ENCODE assay signal across 21 cellular contexts in genomic region chr7:151240942-151241754, GRCh38. TPM values are rescaled to one million over a fixed set of nuclear protein-coding genes. Genes with fewer than 3 reads are reported as not detected.
DNase-seq lines count a peak whose midpoint lies in the region; ATAC-seq and TF ChIP-seq lines count a peak whose summit lies in the region.
"Had no signal": no experiment of that assay in that cellular context is flagged by ENCODE, and none has a peak within 500 bp of the region (broad histone marks: within the 10 kb centered on the region; RNA-seq: fewer than 3 reads in every experiment).

No MANE protein-coding gene starts in this region.

- H3K27ac ChIP-seq in left ventricle myocardium inferior (replicated peaks): peak overlapping the region; percentile 74
- no peak overlapping the region for H3K27ac ChIP-seq in IMR-90 (ENCODE audit: insufficient read depth, low read length)
- H3K27ac ChIP-seq in CD8-positive, alpha-beta T cell (ENCODE audit: low read depth, low read length): no peak overlapping the region
- H3K27ac ChIP-seq: foreskin keratinocyte had no signal

- H3K4me3 ChIP-seq in left ventricle myocardium inferior: no peak overlapping the region
- H3K4me3 ChIP-seq in IMR-90 (ENCODE audit: insufficient read depth, low read depth, low read length): no peak overlapping the region
- H3K4me3 ChIP-seq in CD8-positive, alpha-beta T cell (ENCODE audit: low read depth, low read length): no peak overlapping the region
- H3K4me3 ChIP-seq: dorsolateral prefrontal cortex had no signal

- dilution Hi-C loops in IMR-90 (cut with HindIII; ENCODE audit: low sequenced_read_pairs, unreplicated experiment): no loop called here

- no peaks in the 10 kb centered on the region for H3K27me3 Mint-ChIP-seq in CD8-positive, alpha-beta T cell (ENCODE audit: low read depth)
- H3K27me3 Mint-ChIP-seq: naive thymus-derived CD8-positive, alpha-beta T cell had no signal

- intact Hi-C loops in left ventricle myocardium inferior (cut with micrococcal nuclease): no loop called here
- intact Hi-C loops in left cardiac atrium (cut with DNase I): no loop called here
- intact Hi-C loops in IMR-90 (cut with micrococcal nuclease): no loop called here
- intact Hi-C loops in left ventricle myocardium superior (cut with micrococcal nuclease): no loop called here
- intact Hi-C loops in CD8-positive, alpha-beta T cell (cut with DNase I, micrococcal nuclease): loop anchor here in 1 of 2 experiments (10.0 kb wide), 1 partner anchor 634 kb away; the partner anchor contains the start of gene PRKAG2

- no peak overlapping the region for H2BK5ac ChIP-seq in IMR-90 (ENCODE audit: low read depth, low read length, poor library complexity, severe bottlenecking)

- no peak for TF ChIP-seq RAD21 in IMR-90 (IDR thresholded peaks at IDR 0.05; ENCODE audit: low read length)

- H3K79me1 ChIP-seq in IMR-90 (ENCODE audit: low read depth in 1 of 2, low read length in 2 of 2): peaks cover 8 to 86% of the 10 kb centered on the region in 2 experiments

- H2BK15ac ChIP-seq in IMR-90 (ENCODE audit: low read depth, low read length): no peak overlapping the region

- TF ChIP-seq POLR2A in IMR-90 (IDR thresholded peaks at IDR 0.05; ENCODE audit: low read depth, low read length): no peak

- H3K23ac ChIP-seq in IMR-90 (ENCODE audit: low read depth, low read length): no peak overlapping the region

- POLR2A ChIA-PET in IMR-90 (lab: Charles Lee; ENCODE audit: unreplicated experiment): no interaction called here
- POLR2A ChIA-PET in CD8-positive, alpha-beta T cell (lab: Charles Lee): no interaction called here

- peaks cover 26% of the 10 kb centered on the region for H3K36me3 Mint-ChIP-seq in stimulated activated effector memory CD8-positive, alpha-beta T cell treated with anti-CD3 and anti-CD28 coated beads, Interleukin-12 subunit alpha, Interleukin-12 subunit beta, amount 100 ng/mL, for 72 hours
- peaks cover 31% of the 10 kb centered on the region for H3K36me3 Mint-ChIP-seq in CD8-positive, alpha-beta T cell

- peaks cover 27% of the 10 kb centered on the region for H3K4me1 Mint-ChIP-seq in stimulated activated effector memory CD8-positive, alpha-beta T cell treated with anti-CD3 and anti-CD28 coated beads, Interleukin-12 subunit alpha, Interleukin-12 subunit beta, amount 100 ng/mL, for 72 hours
- H3K4me1 Mint-ChIP-seq in CD8-positive, alpha-beta T cell (ENCODE audit: low read depth): peaks cover 26% of the 10 kb centered on the region

- H4K5ac ChIP-seq in IMR-90 (ENCODE audit: low read depth, low read length): no peak overlapping the region

- H4K91ac ChIP-seq in IMR-90 (ENCODE audit: insufficient read depth, low read depth, low read length): no peak overlapping the region

- TSS peak; percentile 77 for BruUV-seq in IMR-90 (replicated peaks; lab: Mats Ljungman, UMichigan)

- H3K4ac ChIP-seq in IMR-90 (ENCODE audit: low read depth, low read length): no peak overlapping the region

- H3K4me3 Mint-ChIP-seq in stimulated activated effector memory CD8-positive, alpha-beta T cell treated with anti-CD3 and anti-CD28 coated beads, Interleukin-12 subunit alpha, Interleukin-12 subunit beta, amount 100 ng/mL, for 72 hours: no peak overlapping the region
- H3K4me3 Mint-ChIP-seq in CD8-positive, alpha-beta T cell: no peak overlapping the region
- H3K4me3 Mint-ChIP-seq: activated naive CD8-positive, alpha-beta T cell treated with anti-CD3 and anti-CD28 coated beads, Interleukin-2, amount 50 U/mL, for 24 hours; stimulated activated memory B cell treated with anti-CD40 and anti-IgM and Interleukin-4, amounts not matched to agents 10 μg/mL and 1 μg/mL and 100 μg/mL, for 72 hours had no signal

- DNase-seq in left ventricle myocardium inferior (no peak), left cardiac atrium (no peak), IMR-90 (no peak), left ventricle myocardium superior (peak; percentile 16), NCI-H748 treated with DMSO at 0.1 percent for 48 hours (lab: John Stamatoyannopoulos, UW) (no peak), HCEC 1CT (no peak)
- DNase-seq in stimulated activated effector memory CD8-positive, alpha-beta T cell treated with anti-CD3 and anti-CD28 coated beads, Interleukin-12 subunit alpha, Interleukin-12 subunit beta, amount 100 ng/mL, for 72 hours (ENCODE audit: low spot score in 2 of 2): no peak
- no peak for DNase-seq in CD8-positive, alpha-beta T cell
- DNase-seq: activated CD4-positive, CD25-positive, alpha-beta regulatory T cell; activated naive CD8-positive, alpha-beta T cell treated with anti-CD3 and anti-CD28 coated beads, Interleukin-2, amount 50 U/mL, for 24 hours; COR-L47; foreskin keratinocyte; mesenchymal stem cell; naive thymus-derived CD8-positive, alpha-beta T cell; NCI-H1417; NCI-H526 had no signal

- peaks cover 63% of the 10 kb centered on the region for H4K20me1 ChIP-seq in IMR-90 (ENCODE audit: insufficient read depth, low read length)

- H3K27ac Mint-ChIP-seq in stimulated activated effector memory CD8-positive, alpha-beta T cell treated with anti-CD3 and anti-CD28 coated beads, Interleukin-12 subunit alpha, Interleukin-12 subunit beta, amount 100 ng/mL, for 72 hours: peak overlapping the region; percentile 30
- no peak overlapping the region for H3K27ac Mint-ChIP-seq in CD8-positive, alpha-beta T cell
- H3K27ac Mint-ChIP-seq: activated naive CD8-positive, alpha-beta T cell treated with anti-CD3 and anti-CD28 coated beads, Interleukin-2, amount 50 U/mL, for 24 hours; activated T-helper 2 cell treated with anti-CD3 and anti-CD28 coated beads, Interferon-gamma antibody, Interleukin-2, Interleukin-4, amounts not matched to agents 10 μg/mL and 5 μg/mL and 100 μg/mL, durations not matched to agents 14 hours and 24 hours and 36 hours; stimulated activated memory B cell treated with anti-CD40 and anti-IgM and Interleukin-4, amounts not matched to agents 10 μg/mL and 1 μg/mL and 100 μg/mL, for 72 hours had no signal

- no peak for ATAC-seq in left cardiac atrium
- no peak for ATAC-seq in IMR-90 (ENCODE audit: low read depth)
- no peak for ATAC-seq in left ventricle myocardium superior
- ATAC-seq in stimulated activated effector memory CD8-positive, alpha-beta T cell treated with anti-CD3 and anti-CD28 coated beads, Interleukin-12 subunit alpha, Interleukin-12 subunit beta, amount 100 ng/mL, for 72 hours: no peak
- ATAC-seq in CD8-positive, alpha-beta T cell: no peak
- ATAC-seq: activated naive CD8-positive, alpha-beta T cell treated with anti-CD3 and anti-CD28 coated beads, Interleukin-2, amount 50 U/mL, for 24 hours; foreskin keratinocyte; naive thymus-derived CD8-positive, alpha-beta T cell; stimulated activated memory B cell treated with anti-CD40 and anti-IgM and Interleukin-4, amounts not matched to agents 10 μg/mL and 1 μg/mL and 100 μg/mL, for 72 hours had no signal

- peaks cover 57% of the 10 kb centered on the region for H3K36me3 ChIP-seq in left ventricle myocardium inferior
- peaks cover 66% of the 10 kb centered on the region for H3K36me3 ChIP-seq in IMR-90 (ENCODE audit: control insufficient read depth, insufficient read depth, low read length)
- peaks cover 6% of the 10 kb centered on the region for H3K36me3 ChIP-seq in CD8-positive, alpha-beta T cell (ENCODE audit: insufficient read depth, low read length)

- H3K9me1 ChIP-seq in IMR-90 (ENCODE audit: insufficient read depth, low read length): no peaks in the 10 kb centered on the region

- no peaks in the 10 kb centered on the region for H3K9me3 Mint-ChIP-seq in stimulated activated effector memory CD8-positive, alpha-beta T cell treated with anti-CD3 and anti-CD28 coated beads, Interleukin-12 subunit alpha, Interleukin-12 subunit beta, amount 100 ng/mL, for 72 hours
- no peaks in the 10 kb centered on the region for H3K9me3 Mint-ChIP-seq in CD8-positive, alpha-beta T cell
- H3K9me3 Mint-ChIP-seq: activated naive CD8-positive, alpha-beta T cell treated with anti-CD3 and anti-CD28 coated beads, Interleukin-2, amount 50 U/mL, for 24 hours; activated T-helper 2 cell treated with anti-CD3 and anti-CD28 coated beads, Interferon-gamma antibody, Interleukin-2, Interleukin-4, amounts not matched to agents 10 μg/mL and 5 μg/mL and 100 μg/mL, durations not matched to agents 14 hours and 24 hours and 36 hours; naive thymus-derived CD8-positive, alpha-beta T cell; stimulated activated memory B cell treated with anti-CD40 and anti-IgM and Interleukin-4, amounts not matched to agents 10 μg/mL and 1 μg/mL and 100 μg/mL, for 72 hours had no signal

- no peaks in the 10 kb centered on the region for H3K9me3 ChIP-seq in left ventricle myocardium inferior (replicated peaks)
- H3K9me3 ChIP-seq in IMR-90 (ENCODE audit: control insufficient read depth, insufficient read depth, low read length): no peaks in the 10 kb centered on the region
- no peaks in the 10 kb centered on the region for H3K9me3 ChIP-seq in CD8-positive, alpha-beta T cell (ENCODE audit: low read length)

- no peak overlapping the region for H3K18ac ChIP-seq in IMR-90 (ENCODE audit: low read depth, low read length)

- H3K4me1 ChIP-seq in left ventricle myocardium inferior (peaks cover 52% of the 10 kb centered on the region), IMR-90 (ENCODE audit: control insufficient read depth, insufficient read depth, low read length) (peaks cover 10% of the 10 kb centered on the region; the same call in 1 of the 2 replicates)
- peaks cover 28% of the 10 kb centered on the region for H3K4me1 ChIP-seq in CD8-positive, alpha-beta T cell (ENCODE audit: insufficient read depth, low read length)
- H3K4me1 ChIP-seq: foreskin keratinocyte had no signal

- H2AK5ac ChIP-seq in IMR-90 (ENCODE audit: low read depth, low read length): no peak overlapping the region

- H2AFZ ChIP-seq in IMR-90 (replicated peaks; ENCODE audit: low read length, poor library complexity): peak overlapping the region; percentile 49

- no peak overlapping the region for H2BK20ac ChIP-seq in IMR-90 (ENCODE audit: low read depth, low read length)

- H2AK9ac ChIP-seq in IMR-90 (replicated peaks; ENCODE audit: low read depth, low read length, poor library complexity): no peak overlapping the region

- in situ Hi-C loops in IMR-90 (cut with MboI; ENCODE audit: low sequenced_read_pairs): no loop called here

- no peak overlapping the region for H3K4me2 ChIP-seq in IMR-90 (ENCODE audit: low read depth, low read length)

- H2BK120ac ChIP-seq in IMR-90 (ENCODE audit: low read depth, low read length): no peak overlapping the region

- no peak overlapping the region for H4K8ac ChIP-seq in IMR-90 (ENCODE audit: low read depth in 2 of 2, low read length in 2 of 2)

- H3K27me3 ChIP-seq in left ventricle myocardium inferior (ENCODE audit: low read depth) (peaks cover 16% of the 10 kb centered on the region), IMR-90 (ENCODE audit: control insufficient read depth, insufficient read depth, low read length) (no peaks in the 10 kb centered on the region)
- H3K27me3 ChIP-seq in CD8-positive, alpha-beta T cell (ENCODE audit: insufficient read depth, low read length): no peaks in the 10 kb centered on the region
- H3K27me3 ChIP-seq: dorsolateral prefrontal cortex had no signal

- H3K9ac ChIP-seq in IMR-90 (ENCODE audit: low read depth, low read length): no peak overlapping the region

- CTCF ChIA-PET in IMR-90 (lab: Yijun Ruan, JAX): no interaction called here
- CTCF ChIA-PET in CD8-positive, alpha-beta T cell (lab: Charles Lee): no interaction called here

- WGBS in IMR-90 (ENCODE audit: extremely low coverage in 2 of 2, insufficient read length in 1 of 2), 2 experiments: no CpG with 5 or more reads among the region's 7 CpGs

- no peak overlapping the region for H3K56ac ChIP-seq in IMR-90 (ENCODE audit: extremely low read depth, insufficient read depth, low read length)

- no peak overlapping the region for H3K14ac ChIP-seq in IMR-90 (replicated peaks; ENCODE audit: low read depth, low read length)

- TF ChIP-seq CTCF in left ventricle myocardium inferior (IDR thresholded peaks at IDR 0.05; ENCODE audit: borderline replicate concordance) (no peak), IMR-90 (conservative IDR thresholded peaks at IDR 0.05; ENCODE audit: low read depth, low read length) (no peak)
- no peak for TF ChIP-seq CTCF in CD8-positive, alpha-beta T cell (IDR thresholded peaks at IDR 0.05)

RNA-seq across cellular contexts. Expression of gene SMARCD3, which starts 7.3 kb away (rescaled TPM):
- total RNA-seq in left ventricle myocardium inferior (104 TPM), left cardiac atrium (100 to 1,000 TPM in 1 of 2 donors, 10 to 100 TPM in 1; 95.5 to 107 TPM), IMR-90 (2012; rRNA removed) (33.1 and 37.5 TPM in 2 replicates), left ventricle myocardium superior (132 TPM)
- 43.8 and 48.5 TPM in 2 replicates for polyA plus RNA-seq in IMR-90 (2012; rRNA removed)
- 28.8 and 30.9 TPM in 2 replicates for polyA plus RNA-seq in IMR-90 (2012; cell fraction: cytosol; rRNA removed)
- polyA plus RNA-seq in IMR-90 (2012; cell fraction: nucleus; rRNA removed; ENCODE audit: low replicate concordance): 250 and 259 TPM in 2 replicates
- total RNA-seq in CD8-positive, alpha-beta T cell: 10 to 100 TPM; 25.6 to 28.0 TPM

RNA-seq across cellular contexts. Expression of gene CHPF2, which starts 8.9 kb away (rescaled TPM):
- 17.3 TPM for total RNA-seq in left ventricle myocardium inferior
- 10 to 100 TPM; 15.0 to 34.5 TPM for total RNA-seq in left cardiac atrium
- 26.2 and 26.9 TPM in 2 replicates for total RNA-seq in IMR-90 (2012; rRNA removed)
- 77.0 and 80.0 TPM in 2 replicates for polyA plus RNA-seq in IMR-90 (2012; rRNA removed)
- polyA plus RNA-seq in IMR-90 (2012; cell fraction: cytosol; rRNA removed): 51.8 and 111 TPM in 2 replicates
- polyA plus RNA-seq in IMR-90 (2012; cell fraction: nucleus; rRNA removed; ENCODE audit: low replicate concordance): 105 and 225 TPM in 2 replicates
- total RNA-seq in left ventricle myocardium superior: 12.1 TPM
- total RNA-seq in CD8-positive, alpha-beta T cell: 10 to 100 TPM; 24.7 to 24.9 TPM

RNA-seq across cellular contexts. Expression of gene ABCF2, which starts 14.1 kb away (rescaled TPM):
- total RNA-seq in left ventricle myocardium inferior (30.5 TPM), left cardiac atrium (10 to 100 TPM; 21.4 to 33.6 TPM), IMR-90 (2012; rRNA removed) (100 and 103 TPM in 2 replicates), left ventricle myocardium superior (27.6 TPM)
- polyA plus RNA-seq in IMR-90 (2012; rRNA removed): 40.3 and 46.2 TPM in 2 replicates
- 20.3 and 26.3 TPM in 2 replicates for polyA plus RNA-seq in IMR-90 (2012; cell fraction: cytosol; rRNA removed)
- 31.5 and 41.9 TPM in 2 replicates for polyA plus RNA-seq in IMR-90 (2012; cell fraction: nucleus; rRNA removed; ENCODE audit: low replicate concordance)
- total RNA-seq in CD8-positive, alpha-beta T cell: 10 to 100 TPM; 12.7 to 16.5 TPM

RNA-seq across cellular contexts. Expression of gene H2BK1, which starts 30.9 kb away (rescaled TPM):
- not detected for total RNA-seq in left ventricle myocardium inferior
- total RNA-seq in left cardiac atrium: not detected
- not detected in 2 replicates for total RNA-seq in IMR-90 (2012; rRNA removed)
- not detected in 2 replicates for polyA plus RNA-seq in IMR-90 (2012; rRNA removed)
- not detected in 2 replicates for polyA plus RNA-seq in IMR-90 (2012; cell fraction: cytosol; rRNA removed)
- polyA plus RNA-seq in IMR-90 (2012; cell fraction: nucleus; rRNA removed; ENCODE audit: low replicate concordance): not detected in 2 replicates
- total RNA-seq in left ventricle myocardium superior: not detected
- 1 to 10 TPM; 1.5 to 1.6 TPM for total RNA-seq in CD8-positive, alpha-beta T cell
- total RNA-seq: activated T-helper 2 cell treated with anti-CD3 and anti-CD28 coated beads, Interferon-gamma antibody, Interleukin-2, Interleukin-4, amounts not matched to agents 10 μg/mL and 5 μg/mL and 100 μg/mL, durations not matched to agents 14 hours and 24 hours and 36 hours; epithelial cell of proximal tubule; foreskin keratinocyte; kidney epithelial cell had no signal
- polyA plus RNA-seq: foreskin keratinocyte; naive thymus-derived CD8-positive, alpha-beta T cell had no signal

RNA-seq across cellular contexts. Expression of gene ASB10, which starts 54.1 kb away (rescaled TPM):
- total RNA-seq in left ventricle myocardium inferior: 35.4 TPM
- 10 to 100 TPM in 1 of 2 donors, 1 to 10 TPM in 1; 8.2 to 12.8 TPM for total RNA-seq in left cardiac atrium
- total RNA-seq in IMR-90 (2012; rRNA removed): not detected in 2 replicates
- polyA plus RNA-seq in IMR-90 (2012; rRNA removed): not detected in 2 replicates
- polyA plus RNA-seq in IMR-90 (2012; cell fraction: cytosol; rRNA removed): not detected in 2 replicates
- polyA plus RNA-seq in IMR-90 (2012; cell fraction: nucleus; rRNA removed; ENCODE audit: low replicate concordance): not detected in 2 replicates
- 46.1 TPM for total RNA-seq in left ventricle myocardium superior
- not detected for total RNA-seq in CD8-positive, alpha-beta T cell
- total RNA-seq: activated T-helper 2 cell treated with anti-CD3 and anti-CD28 coated beads, Interferon-gamma antibody, Interleukin-2, Interleukin-4, amounts not matched to agents 10 μg/mL and 5 μg/mL and 100 μg/mL, durations not matched to agents 14 hours and 24 hours and 36 hours; epithelial cell of proximal tubule; foreskin keratinocyte; kidney epithelial cell; naive thymus-derived CD8-positive, alpha-beta T cell had no signal
- polyA plus RNA-seq: foreskin keratinocyte; naive thymus-derived CD8-positive, alpha-beta T cell had no signal
